1 cellular context compared by ENCODE assay signal in the genomic region with DNA sequence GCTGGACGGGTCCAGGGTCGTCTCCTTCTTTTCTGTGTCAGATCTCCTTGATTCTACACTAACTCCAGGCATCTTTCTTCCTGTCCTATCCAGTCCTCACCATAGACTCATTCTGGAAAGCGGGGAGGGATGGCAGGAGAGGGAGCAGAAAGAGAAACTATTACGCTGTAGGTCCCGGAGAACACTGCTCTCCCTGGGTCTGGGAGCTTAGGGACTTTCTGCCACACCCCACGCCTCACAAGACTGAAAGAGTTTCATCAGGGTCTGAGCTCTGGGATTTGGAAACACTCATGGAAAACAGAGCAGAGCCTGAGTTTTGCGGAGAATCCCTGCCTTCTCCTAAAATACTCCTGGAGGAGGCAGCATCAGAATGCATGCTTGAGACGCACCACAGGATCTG.
TF ChIP-seq lines count a peak whose summit lies in the region.

No MANE protein-coding gene starts in this region.

TF ChIP-seq in H1, 55 proteins besides CTCF, POLR2A, EP300 and RAD21:
- TF ChIP-seq MAFK (IDR thresholded peaks at IDR 0.05; ENCODE audit: low read depth, low read length) (no peak), POU5F1 (IDR thresholded peaks at IDR 0.05; ENCODE audit: low read depth, low read length) (no peak), SRF (IDR thresholded peaks at IDR 0.05; ENCODE audit: low read depth, low read length) (no peak), POLR2AphosphoS5 (IDR thresholded peaks at IDR 0.05; ENCODE audit: low read depth, low read length) (no peak), BCL11A (IDR thresholded peaks at IDR 0.05; ENCODE audit: low read depth in 2 of 2, low read length in 2 of 2) (no peak), YY1 (IDR thresholded peaks at IDR 0.05; ENCODE audit: low read depth, low read length) (no peak), KDM1A (IDR thresholded peaks at IDR 0.05; ENCODE audit: borderline replicate concordance, low read length) (no peak), PHF8 (conservative IDR thresholded peaks at IDR 0.05; ENCODE audit: low read depth, low read length) (no peak), USF2 (IDR thresholded peaks at IDR 0.05; ENCODE audit: low read length) (no peak), RFX5 (IDR thresholded peaks at IDR 0.05; ENCODE audit: borderline replicate concordance, low read depth, low read length) (no peak), HDAC2 (IDR thresholded peaks at IDR 0.05; ENCODE audit: borderline replicate concordance in 1 of 2, low read depth in 2 of 2, low read length in 2 of 2) (no peak), SP2 (IDR thresholded peaks at IDR 0.05; ENCODE audit: low read length) (no peak), JUND (IDR thresholded peaks at IDR 0.05; ENCODE audit: low read length) (no peak), SAP30 (IDR thresholded peaks at IDR 0.05; ENCODE audit: insufficient read depth, insufficient replicate concordance, low read length) (no peak), TAF1 (IDR thresholded peaks at IDR 0.05; ENCODE audit: low read depth, low read length) (no peak), SIN3A (conservative IDR thresholded peaks at IDR 0.05 in 1 of 2, IDR thresholded peaks at IDR 0.05 in 1 of 2; ENCODE audit: low read depth in 1 of 2, low read length in 2 of 2) (no peak), E2F6 (IDR thresholded peaks at IDR 0.05) (no peak), CHD1 (IDR thresholded peaks at IDR 0.05; ENCODE audit: low read depth, low read length) (no peak), BRCA1 (IDR thresholded peaks at IDR 0.05; ENCODE audit: low read depth, low read length) (no peak), TCF12 (IDR thresholded peaks at IDR 0.05; ENCODE audit: low read depth, low read length) (no peak)
